In the genomic region with DNA sequence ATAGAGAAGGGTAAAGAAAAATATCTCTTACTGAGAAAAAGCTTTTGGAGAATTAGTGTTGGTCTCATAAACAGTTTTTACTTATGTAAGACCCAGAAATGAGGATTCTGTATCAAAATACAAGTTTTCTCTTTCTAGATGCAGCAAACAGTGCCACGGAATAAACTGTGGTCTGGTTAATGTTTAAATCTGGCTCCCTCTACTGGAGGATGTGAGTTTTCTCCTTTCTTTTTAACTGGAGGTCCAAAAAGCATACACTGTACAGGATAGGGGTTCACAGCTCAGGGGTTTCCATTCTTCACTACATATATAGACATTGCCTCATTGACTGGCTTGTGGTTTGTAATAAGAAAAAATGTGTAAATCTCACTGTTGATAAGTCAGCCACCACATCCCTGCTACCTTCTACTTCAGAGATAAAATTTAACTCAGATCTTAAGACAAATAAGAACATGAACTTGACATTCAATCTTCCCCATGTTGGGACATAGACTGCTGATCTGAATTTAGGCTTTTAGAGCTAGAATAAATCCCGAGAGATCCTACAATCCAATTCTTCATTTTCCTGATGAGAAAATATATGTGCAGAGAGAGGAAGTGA, we compare ENCODE assay signal across 1 cellular context.
TF ChIP-seq lines count a peak whose summit lies in the region.

No MANE protein-coding gene starts in this region.

TF ChIP-seq in H1, 55 proteins besides CTCF, POLR2A, EP300 and RAD21 (continued from another document):
- TF ChIP-seq SUZ12 (IDR thresholded peaks at IDR 0.05; ENCODE audit: low read length): no peak
- no peak for TF ChIP-seq SIN3A (conservative IDR thresholded peaks at IDR 0.05 in 1 of 2, IDR thresholded peaks at IDR 0.05 in 1 of 2; ENCODE audit: low read depth in 1 of 2, low read length in 2 of 2)
- no peak for TF ChIP-seq ASH2L (IDR thresholded peaks at IDR 0.05; ENCODE audit: low read length)
- no peak for TF ChIP-seq RXRA (IDR thresholded peaks at IDR 0.05; ENCODE audit: insufficient read depth, low read depth, low read length)
- no peak for TF ChIP-seq HDAC6 (IDR thresholded peaks at IDR 0.05; ENCODE audit: low read depth, low read length)
- no peak for TF ChIP-seq JUN (IDR thresholded peaks at IDR 0.05; ENCODE audit: low read depth, low read length)
- no peak for TF ChIP-seq CTBP2 (IDR thresholded peaks at IDR 0.05; ENCODE audit: borderline replicate concordance, insufficient read depth, insufficient read length, low read length)
- no peak for TF ChIP-seq HDAC2 (IDR thresholded peaks at IDR 0.05; ENCODE audit: borderline replicate concordance in 1 of 2, low read depth in 2 of 2, low read length in 2 of 2)
